23 cellular contexts compared by ENCODE assay signal in the genomic region with DNA sequence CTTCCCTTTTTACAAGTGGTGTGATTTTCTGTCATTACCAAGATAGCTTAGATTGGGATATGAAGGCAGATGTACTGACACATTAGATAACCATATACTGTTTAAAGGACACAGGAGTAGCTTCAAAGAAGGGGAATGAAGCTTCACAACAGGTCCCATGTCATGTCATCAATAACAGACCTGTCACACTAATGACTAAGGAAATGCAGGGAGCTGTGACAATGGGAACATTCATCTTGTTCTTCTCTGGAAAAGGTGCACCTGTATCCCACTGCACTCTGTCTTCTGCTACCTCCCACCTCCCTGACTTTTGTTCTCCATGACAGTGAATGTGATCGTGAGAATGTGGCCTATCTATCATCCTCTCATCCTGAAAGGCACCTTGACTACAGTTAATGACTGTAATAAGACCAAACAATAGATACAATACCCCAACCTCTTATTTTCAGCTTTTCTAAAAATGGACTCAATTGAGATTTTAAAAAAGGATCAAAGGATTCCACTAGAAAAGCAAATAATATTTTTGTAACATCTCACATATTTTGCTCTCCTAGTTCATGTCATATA.
"Had no signal": no experiment of that assay in that cellular context is flagged by ENCODE, and none has a peak within 500 bp of the region (broad histone marks: within the 10 kb centered on the region; RNA-seq: fewer than 3 reads in every experiment).

No MANE protein-coding gene starts in this region.

- H3K27me3 Mint-ChIP-seq: activated CD8-positive, alpha-beta T cell treated with anti-CD3 and anti-CD28 coated beads for 36 hours; activated naive CD8-positive, alpha-beta T cell treated with anti-CD3 and anti-CD28 coated beads, Interleukin-2, amount 10 ng/mL, durations not matched to agents 7 days and 5 days had no signal

- H3K36me3 Mint-ChIP-seq: activated naive CD8-positive, alpha-beta T cell treated with anti-CD3 and anti-CD28 coated beads, Interleukin-2, amount 10 ng/mL, durations not matched to agents 7 days and 5 days had no signal

- H3K27me3 ChIP-seq: adrenal gland, body of pancreas, Peyer's patch, SJSA1 had no signal

- H3K9me3 ChIP-seq: adrenal gland, Peyer's patch, SJSA1 had no signal

- H3K4me3 Mint-ChIP-seq: activated CD8-positive, alpha-beta T cell treated with anti-CD3 and anti-CD28 coated beads for 36 hours; activated naive CD8-positive, alpha-beta T cell treated with anti-CD3 and anti-CD28 coated beads, Interleukin-2, amount 10 ng/mL, durations not matched to agents 7 days and 5 days; activated T-cell treated with anti-CD3 and anti-CD28 coated beads, Interleukin-2, amount 50 U/mL, for 72 hours had no signal

- H3K27ac Mint-ChIP-seq: activated CD8-positive, alpha-beta T cell treated with anti-CD3 and anti-CD28 coated beads for 36 hours; activated naive CD8-positive, alpha-beta T cell treated with anti-CD3 and anti-CD28 coated beads, Interleukin-2, amount 10 ng/mL, durations not matched to agents 7 days and 5 days; activated T-cell treated with anti-CD3 and anti-CD28 coated beads, Interleukin-2, amount 50 U/mL, for 72 hours; activated T-helper 2 cell treated with anti-CD3 and anti-CD28 coated beads, Interferon-gamma antibody, Interleukin-2, Interleukin-4, amounts not matched to agents 10 μg/mL and 5 μg/mL and 100 μg/mL, durations not matched to agents 14 hours and 24 hours and 36 hours had no signal

- H3K4me1 Mint-ChIP-seq: activated naive CD8-positive, alpha-beta T cell treated with anti-CD3 and anti-CD28 coated beads, Interleukin-2, amount 10 ng/mL, durations not matched to agents 7 days and 5 days had no signal

- H3K4me3 ChIP-seq: adrenal gland, body of pancreas, Peyer's patch, SJSA1 had no signal

- H3K27ac ChIP-seq: adrenal gland, body of pancreas, Peyer's patch, RWPE1, SJSA1 had no signal

- H3K36me3 ChIP-seq: adrenal gland, Peyer's patch, SJSA1 had no signal

- DNase-seq: activated CD4-positive, alpha-beta T cell treated with anti-CD3 and anti-CD28 coated beads for 4 hours; activated CD8-positive, alpha-beta memory T cell treated with anti-CD3 and anti-CD28 coated beads, Interleukin-2, amount 50 U/mL, for 4 hours; activated CD8-positive, alpha-beta T cell treated with anti-CD3 and anti-CD28 coated beads for 36 hours; activated naive CD4-positive, alpha-beta T cell treated with anti-CD3 and anti-CD28 coated beads, Interleukin-2, amount 50 U/mL, for 16 hours; activated naive CD8-positive, alpha-beta T cell treated with anti-CD3 and anti-CD28 coated beads, Interleukin-2, amount 10 ng/mL, durations not matched to agents 7 days and 5 days; activated T-cell treated with anti-CD3 and anti-CD28 coated beads, Interleukin-2, amount 50 U/mL, for 72 hours; adrenal gland; aorta; body of pancreas; KBM-7; NCI-H1048; NCI-H1694; NCI-H2171; NCI-H446; NCI-H524 treated with DMSO at 0.1 percent for 48 hours; Peyer's patch; Right ventricle myocardium superior; SW 1271 had no signal

- ATAC-seq: activated CD4-positive, CD25-positive, alpha-beta regulatory T cell treated with anti-CD3 and anti-CD28 coated beads, Interleukin-2, amount 50 U/mL, for 24 hours; activated CD8-positive, alpha-beta T cell treated with anti-CD3 and anti-CD28 coated beads for 36 hours; activated T-cell treated with anti-CD3 and anti-CD28 coated beads, Interleukin-2, amount 50 U/mL, for 72 hours; body of pancreas; SK-N-SH treated with all-trans-retinoic acid at 6 μM for 48 hours had no signal
